ENCODE assay signal across 17 cellular contexts in the genomic region with DNA sequence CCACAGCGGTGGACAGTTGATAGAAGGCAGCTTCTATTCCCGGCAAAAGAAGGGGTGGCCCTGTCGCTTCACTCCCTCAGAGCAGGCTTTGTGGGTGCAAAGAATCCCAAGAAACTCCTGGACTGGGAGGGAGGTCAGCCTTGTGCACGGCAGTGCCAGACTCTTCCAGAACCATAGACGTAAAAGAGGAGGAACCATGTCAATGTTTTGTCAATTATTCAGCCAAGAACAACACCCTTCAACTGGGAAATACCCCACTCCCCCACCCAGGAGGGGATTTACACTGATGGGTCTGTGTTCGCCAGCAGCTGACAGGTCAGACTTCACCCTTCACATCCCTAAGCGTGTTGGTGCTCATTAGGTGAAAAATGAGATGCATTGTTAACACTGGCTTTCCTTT.
DNase-seq lines count a peak whose midpoint lies in the region; ATAC-seq, FAIRE-seq and TF ChIP-seq lines count a peak whose summit lies in the region.
"Had no signal": no experiment of that assay in that cellular context is flagged by ENCODE, and none has a peak within 500 bp of the region (broad histone marks: within the 10 kb centered on the region; RNA-seq: fewer than 3 reads in every experiment).

No MANE protein-coding gene starts in this region.

- no peak for TF ChIP-seq EP300 in H1 (IDR thresholded peaks at IDR 0.05; ENCODE audit: borderline replicate concordance in 1 of 2, low read depth in 2 of 2, low read length in 2 of 2)

- H3K36me3 Mint-ChIP-seq in nephron (ENCODE audit: low read depth) = no peaks in the 10 kb centered on the region
- H3K36me3 Mint-ChIP-seq in activated naive CD8-positive, alpha-beta T cell treated with anti-CD3 and anti-CD28 coated beads, Interleukin-2, amount 50 U/mL, for 24 hours (ENCODE audit: low read depth) = no peaks in the 10 kb centered on the region
- H3K36me3 Mint-ChIP-seq: CD14-positive monocyte had no signal

- no peak for DNase-seq in left ventricle myocardium superior
- no peak for DNase-seq in heart right ventricle
- DNase-seq in H1 (ENCODE audit: low read depth in 1 of 2, low spot score in 2 of 2) = no peak
- DNase-seq in urothelium cell line (ENCODE audit: low spot score) = no peak
- DNase-seq in osteoblast (ENCODE audit: insufficient read length, low spot score, missing footprints) = no peak
- no peak for DNase-seq in D721Med (ENCODE audit: insufficient read length, low spot score)
- no peak for DNase-seq in activated naive CD8-positive, alpha-beta T cell treated with anti-CD3 and anti-CD28 coated beads, Interleukin-2, amount 50 U/mL, for 24 hours
- DNase-seq: Caco-2; CD8-positive, alpha-beta memory T cell; DMS53; GF-D8 had no signal

- no peak overlapping the region for H2BK5ac ChIP-seq in H1 (ENCODE audit: low read depth, low read length)

- H2BK20ac ChIP-seq in H1 (ENCODE audit: low read length) = no peak overlapping the region

- peaks cover 2% of the 10 kb centered on the region for H3K9me3 Mint-ChIP-seq in nephron
- H3K9me3 Mint-ChIP-seq in activated naive CD8-positive, alpha-beta T cell treated with anti-CD3 and anti-CD28 coated beads, Interleukin-2, amount 50 U/mL, for 24 hours = no peaks in the 10 kb centered on the region
- H3K9me3 Mint-ChIP-seq: CD8-positive, alpha-beta memory T cell had no signal

- peaks cover 0 to 10% (median 0%) of the 10 kb centered on the region in 9 donors for H3K4me1 ChIP-seq in heart right ventricle
- peaks cover 4 to 15% (median 11%) of the 10 kb centered on the region in 4 experiments; a peak in 4 of 7 replicates for H3K4me1 ChIP-seq in H1 (replicated peaks in 1 of 4; ENCODE audit: control insufficient read depth in 3 of 4, insufficient read depth in 4 of 4, low read length in 3 of 4)
- no peaks in the 10 kb centered on the region for H3K4me1 ChIP-seq in osteoblast (ENCODE audit: insufficient read depth, low read length)
- H3K4me1 ChIP-seq: A549, Caco-2 had no signal

- POLR2A ChIA-PET in H1 (lab: Charles Lee; ENCODE audit: partially characterized antibody) = no interaction called here

- H3K4me3 Mint-ChIP-seq in nephron = no peak overlapping the region
- no peak overlapping the region for H3K4me3 Mint-ChIP-seq in activated naive CD8-positive, alpha-beta T cell treated with anti-CD3 and anti-CD28 coated beads, Interleukin-2, amount 50 U/mL, for 24 hours
- H3K4me3 Mint-ChIP-seq: CD14-positive monocyte; CD8-positive, alpha-beta memory T cell had no signal

- no peak overlapping the region for H3K4me2 ChIP-seq in H1 (ENCODE audit: insufficient read depth in 1 of 2, low read depth in 2 of 2, low read length in 2 of 2)
- no peak overlapping the region for H3K4me2 ChIP-seq in osteoblast (ENCODE audit: insufficient read depth, low read length)
- H3K4me2 ChIP-seq: A549 had no signal

- H3K27me3 Mint-ChIP-seq in nephron (ENCODE audit: low read depth) = peaks cover 2% of the 10 kb centered on the region
- H3K27me3 Mint-ChIP-seq in activated naive CD8-positive, alpha-beta T cell treated with anti-CD3 and anti-CD28 coated beads, Interleukin-2, amount 50 U/mL, for 24 hours = no peaks in the 10 kb centered on the region
- H3K27me3 Mint-ChIP-seq: CD8-positive, alpha-beta memory T cell had no signal

- H3K36me3 ChIP-seq in heart right ventricle = no peaks in the 10 kb centered on the region
- H3K36me3 ChIP-seq in H1 (ENCODE audit: control insufficient read depth in 2 of 4, insufficient read depth in 4 of 4, low read length in 3 of 4) = no peaks in the 10 kb centered on the region; a peak in 1 of 8 replicates
- H3K36me3 ChIP-seq in osteoblast (ENCODE audit: insufficient read depth, low read length) = no peaks in the 10 kb centered on the region

- CTCF ChIA-PET in H1 (lab: Charles Lee; ENCODE audit: partially characterized antibody) = interaction anchor here (2.2 kb wide), 1 partner anchor 10 kb away, joined by 5 read pairs; no protein-coding TSS in a partner anchor

- FAIRE-seq in H1 (lab: Jason Lieb, UNC) (no peak), urothelium cell line (lab: Jason Lieb, UNC) (peak; percentile 83), D721Med (lab: Jason Lieb, UNC) (no peak)
- FAIRE-seq: A549, H54 had no signal

- WGBS in heart right ventricle, 2 donors = 82 to 85% methylated on average over 7 of the region's 7 CpGs
- 87% methylated on average over 7 of the region's 7 CpGs; no CpG with 5 or more reads in 1 of the 2 experiments for WGBS in H1 (ENCODE audit: extremely low coverage in 1 of 2, insufficient coverage in 1 of 2, insufficient read length in 1 of 2, insufficient replicate concordance in 2 of 2, low coverage in 1 of 2, low lambda C conversion rate in 2 of 2, missing lambda C conversion rate in 1 of 2), 2 experiments

- H3K9ac ChIP-seq in H1 (replicated peaks in 1 of 4; ENCODE audit: extremely low read depth in 1 of 4, low read depth in 3 of 4, low read length in 3 of 4) = no peak overlapping the region

- H3K56ac ChIP-seq in H1 (replicated peaks; ENCODE audit: insufficient read length, low read depth, low read length) = no peak overlapping the region

- no peak overlapping the region for H2BK15ac ChIP-seq in H1 (ENCODE audit: low read length)

- no peak overlapping the region for H3K23ac ChIP-seq in H1 (ENCODE audit: insufficient read length)

- H3K27me3 ChIP-seq in heart right ventricle (no peaks in the 10 kb centered on the region), H1 (replicated peaks in 1 of 4; ENCODE audit: control insufficient read depth in 3 of 4, extremely low read depth in 1 of 4, insufficient read depth in 3 of 4, low read length in 3 of 4) (no peaks in the 10 kb centered on the region; a peak in 1 of 7 replicates), osteoblast (ENCODE audit: insufficient read depth, low read length) (peaks cover 4% of the 10 kb centered on the region)

- H4K8ac ChIP-seq in H1 (ENCODE audit: extremely low read depth, insufficient read depth, low read length) = no peak overlapping the region

- H2AFZ ChIP-seq in H1 (ENCODE audit: low read length) (no peak overlapping the region), osteoblast (ENCODE audit: low read length) (no peak overlapping the region)

- H3K9me3 ChIP-seq in heart right ventricle = peaks cover 0 to 5% (median 0%) of the 10 kb centered on the region in 11 donors
- H3K9me3 ChIP-seq in H1 (ENCODE audit: insufficient read depth in 2 of 2, low read depth in 1 of 2, low read length in 1 of 2) = no peaks in the 10 kb centered on the region
- H3K9me3 ChIP-seq in osteoblast (ENCODE audit: low read depth, low read length) = no peaks in the 10 kb centered on the region
- H3K9me3 ChIP-seq: A549, Caco-2 had no signal

- TF ChIP-seq CTCF in heart right ventricle (IDR thresholded peaks at IDR 0.05) (no peak), H1 (IDR thresholded peaks at IDR 0.05; ENCODE audit: control extremely low read depth in 1 of 3, insufficient read depth in 1 of 3, low read depth in 1 of 3, low read length in 3 of 3) (no peak), nephron (IDR thresholded peaks at IDR 0.05; ENCODE audit: unreplicated experiment in 3 of 3) (no peak), osteoblast (IDR thresholded peaks at IDR 0.05; ENCODE audit: extremely low read depth, low read depth, low read length) (no peak), D721Med (IDR thresholded peaks at IDR 0.05; ENCODE audit: insufficient read depth, missing control alignments) (no peak)

- H3K79me1 ChIP-seq in H1 (ENCODE audit: low read depth, low read length) = no peaks in the 10 kb centered on the region

- H3K27ac ChIP-seq in heart right ventricle = no peak overlapping the region
- no peak overlapping the region for H3K27ac ChIP-seq in H1 (ENCODE audit: low read depth, low read length)
- no peak overlapping the region for H3K27ac ChIP-seq in osteoblast (ENCODE audit: low read depth, low read length)
- H3K27ac ChIP-seq: A549, HL-60 had no signal

- no peaks in the 10 kb centered on the region for H3K23me2 ChIP-seq in H1 (ENCODE audit: low read depth, low read length)

- no peak overlapping the region for H2BK120ac ChIP-seq in H1 (replicated peaks; ENCODE audit: low read depth, low read length)

- H3K4me3 ChIP-seq in heart right ventricle = no peak overlapping the region
- no peak overlapping the region for H3K4me3 ChIP-seq in H1 (ENCODE audit: extremely low read depth in 1 of 4, insufficient read depth in 2 of 4, low read depth in 3 of 4, low read length in 4 of 4)
- H3K4me3 ChIP-seq in osteoblast (ENCODE audit: insufficient read depth, low read length) = no peak overlapping the region
- H3K4me3 ChIP-seq: A549 had no signal

- H3K79me2 ChIP-seq in H1 (ENCODE audit: control insufficient read depth in 1 of 2, insufficient read depth in 2 of 2, low read length in 2 of 2) (no peaks in the 10 kb centered on the region), osteoblast (ENCODE audit: insufficient read depth, low read length) (no peaks in the 10 kb centered on the region)

- peak overlapping the region in 2 of 3 experiments; percentile 32 to 53 for H3K27ac Mint-ChIP-seq in nephron
- no peak overlapping the region for H3K27ac Mint-ChIP-seq in activated naive CD8-positive, alpha-beta T cell treated with anti-CD3 and anti-CD28 coated beads, Interleukin-2, amount 50 U/mL, for 24 hours
- H3K27ac Mint-ChIP-seq: CD14-positive monocyte; CD8-positive, alpha-beta memory T cell had no signal

- H3K14ac ChIP-seq in H1 (ENCODE audit: insufficient read length) = no peak overlapping the region

- intact Hi-C loops in left ventricle myocardium superior (cut with micrococcal nuclease) = no loop called here
- intact Hi-C loops in heart right ventricle (cut with DNase I) = no loop called here

- H4K5ac ChIP-seq in H1 (ENCODE audit: insufficient read length, low read depth, low read length) = no peak overlapping the region

- no peak overlapping the region for H3K18ac ChIP-seq in H1 (ENCODE audit: extremely low read depth, low read length)

- no peak overlapping the region for H2BK12ac ChIP-seq in H1 (ENCODE audit: low read depth, low read length)

- peak overlapping the region; percentile 0; the same call in 1 of the 2 replicates for H2AK5ac ChIP-seq in H1 (ENCODE audit: low read depth, low read length)

- H4K20me1 ChIP-seq in H1 (replicated peaks in 1 of 2; ENCODE audit: control insufficient read depth in 1 of 2, insufficient read depth in 2 of 2, low read length in 2 of 2) (no peaks in the 10 kb centered on the region), osteoblast (ENCODE audit: insufficient read depth, low read length) (no peaks in the 10 kb centered on the region)

- H3K4ac ChIP-seq in H1 (replicated peaks; ENCODE audit: insufficient read length, low read depth, low read length) = no peak overlapping the region

- TF ChIP-seq RAD21 in H1 (IDR thresholded peaks at IDR 0.05 in 1 of 2, conservative IDR thresholded peaks at IDR 0.05 in 1 of 2; ENCODE audit: low read depth in 2 of 2, low read length in 2 of 2) = no peak

- H3K4me1 Mint-ChIP-seq in nephron = peaks cover 24% of the 10 kb centered on the region
- no peaks in the 10 kb centered on the region for H3K4me1 Mint-ChIP-seq in activated naive CD8-positive, alpha-beta T cell treated with anti-CD3 and anti-CD28 coated beads, Interleukin-2, amount 50 U/mL, for 24 hours
- H3K4me1 Mint-ChIP-seq: CD14-positive monocyte; CD8-positive, alpha-beta memory T cell had no signal

- no peak for TF ChIP-seq POLR2A in H1 (IDR thresholded peaks at IDR 0.05; ENCODE audit: control extremely low read depth in 1 of 2, low read depth in 2 of 2, low read length in 2 of 2)

- peak; percentile 15 for ATAC-seq in left ventricle myocardium superior
- ATAC-seq in heart right ventricle = no peak
- no peak for ATAC-seq in activated naive CD8-positive, alpha-beta T cell treated with anti-CD3 and anti-CD28 coated beads, Interleukin-2, amount 50 U/mL, for 24 hours
- ATAC-seq: A549, HCT116 had no signal

- H4K91ac ChIP-seq in H1 (replicated peaks; ENCODE audit: insufficient read length, low read length) = no peak overlapping the region
